In genomic region chr5:14105717-14106435, GRCh38 we compare ENCODE assay signal across 10 cellular contexts. TPM values are rescaled to one million over a fixed set of nuclear protein-coding genes. Genes with fewer than 3 reads are reported as not detected.
DNase-seq lines count a peak whose midpoint lies in the region; ATAC-seq and TF ChIP-seq lines count a peak whose summit lies in the region.
"Had no signal": no experiment of that assay in that cellular context is flagged by ENCODE, and none has a peak within 500 bp of the region (broad histone marks: within the 10 kb centered on the region; RNA-seq: fewer than 3 reads in every experiment).

No MANE protein-coding gene starts in this region.

- peak; percentile 90 for ATAC-seq in SK-N-SH treated with all-trans-retinoic acid at 6 μM for 48 hours
- ATAC-seq in HG03432 (IDR thresholded peaks at IDR 0.05; ENCODE audit: unreplicated experiment) = no peak
- ATAC-seq in HG03571 (IDR thresholded peaks at IDR 0.05; ENCODE audit: unreplicated experiment) = no peak
- ATAC-seq in GM21737 (IDR thresholded peaks at IDR 0.05; ENCODE audit: unreplicated experiment) = no peak
- no peak for ATAC-seq in HG03342 (IDR thresholded peaks at IDR 0.05; ENCODE audit: unreplicated experiment)

- DNase-seq in AG08396 (ENCODE audit: low spot score) = peak; percentile 55
- DNase-seq in HS-5 (ENCODE audit: low read depth) = peak; percentile 99
- DNase-seq in glomerular endothelial cell (ENCODE audit: extremely low read depth, low read depth, low spot score) = peak; percentile 52
- DNase-seq: DMS79, nephron progenitor cell had no signal

TF ChIP-seq in SK-N-SH treated with all-trans-retinoic acid at 6 μM for 48 hours, 23 proteins besides CTCF, POLR2A, EP300 and RAD21:
- TF ChIP-seq ISL1 (CRISPR knock-in tag; IDR thresholded peaks at IDR 0.05) (peak; percentile 73), ZNF8 (CRISPR knock-in tag; IDR thresholded peaks at IDR 0.05) (no peak)

RNA-seq across cellular contexts. Expression of gene TRIO, which starts 37.3 kb away (rescaled TPM):
- total RNA-seq in glomerular endothelial cell = 227 and 304 TPM in 2 replicates
